ENCODE assay signal across 8 cellular contexts in genomic region chr17:29251969-29252866, GRCh38. TPM values are rescaled to one million over a fixed set of nuclear protein-coding genes. Genes with fewer than 3 reads are reported as not detected.
DNase-seq lines count a peak whose midpoint lies in the region; ATAC-seq, FAIRE-seq and TF ChIP-seq lines count a peak whose summit lies in the region.

No MANE protein-coding gene starts in this region.

- peak; percentile 19 to 47 (median 46); a peak in 4 of 6 replicates for TF ChIP-seq CTCF in GM12878 (IDR thresholded peaks at IDR 0.05 in 2 of 3, conservative IDR thresholded peaks at IDR 0.05 in 1 of 3; ENCODE audit: control insufficient read depth in 2 of 3, extremely low read depth in 1 of 3, insufficient read depth in 1 of 3, low read depth in 3 of 3, low read length in 3 of 3)

- intact Hi-C loops in GM12878 (cut with micrococcal nuclease; ENCODE audit: unreplicated experiment): no loop called here

- TF ChIP-seq EP300 in GM12878 (IDR thresholded peaks at IDR 0.05; ENCODE audit: borderline replicate concordance in 1 of 2, control insufficient read depth in 1 of 2, low read depth in 2 of 2, low read length in 2 of 2): no peak

- H3K9me3 ChIP-seq in GM12878 (replicated peaks; ENCODE audit: control insufficient read depth, insufficient read depth, low read length): no peaks in the 10 kb centered on the region

- no peaks in the 10 kb centered on the region for H4K20me1 ChIP-seq in GM12878 (ENCODE audit: control insufficient read depth, insufficient read depth)

- BruUV-seq in GM12878 (replicated peaks; lab: Mats Ljungman, UMichigan): no TSS peak

- in situ Hi-C loops in Caki2 (cut with HindIII; ENCODE audit: low pct_unique_long_range_greater_than_20kb, low sequenced_read_pairs): no loop called here
- in situ Hi-C loops in GM12878 (cut with MboI): no loop called here

- CTCF ChIA-PET in GM12878 (lab: Yijun Ruan, JAX): interaction anchor here (0.7 to 4.7 kb wide), 7 partner anchors 9 to 128 kb away, joined by 3 to 27 read pairs (median 4); no protein-coding TSS in a partner anchor

- FAIRE-seq in GM12878 (lab: Jason Lieb, UNC): no peak

- no peak overlapping the region for H3K27ac ChIP-seq in GM12878 (ENCODE audit: control insufficient read depth, insufficient read depth)

- peaks cover 0 to 5% of the 10 kb centered on the region in 2 experiments; a peak in 2 of 4 replicates for H3K36me3 ChIP-seq in GM12878 (ENCODE audit: control insufficient read depth in 2 of 2, insufficient read depth in 2 of 2, low read length in 1 of 2)

- no peaks in the 10 kb centered on the region for H3K27me3 ChIP-seq in GM12878 (replicated peaks in 1 of 2; ENCODE audit: control insufficient read depth in 2 of 2, insufficient read depth in 2 of 2, low read length in 1 of 2)

- TF ChIP-seq POLR2A in GM12878 (IDR thresholded peaks at IDR 0.05; ENCODE audit: low read depth, low read length): no peak

- H3K4me1 ChIP-seq in GM12878 (ENCODE audit: control insufficient read depth, insufficient read depth, low read length): no peaks in the 10 kb centered on the region

- ATAC-seq in GM12878 (peak; percentile 53), HG03039 (IDR thresholded peaks at IDR 0.05; ENCODE audit: unreplicated experiment) (no peak)

- peak; percentile 30; the same call in 1 of the 2 replicates for TF ChIP-seq RAD21 in GM12878 (IDR thresholded peaks at IDR 0.05; ENCODE audit: insufficient read depth, low read depth, low read length)

- no peak overlapping the region for H3K4me3 ChIP-seq in Jurkat, Clone E6-1 (ENCODE audit: low read length)
- H3K4me3 ChIP-seq in GM12878: no peak overlapping the region

- H2AFZ ChIP-seq in GM12878 (ENCODE audit: control insufficient read depth, low read depth, low read length): no peak overlapping the region

- SMC1A ChIA-PET in GM12878 (lab: Charles Lee; ENCODE audit: uncharacterized antibody, unreplicated experiment): interaction anchor here (1.1 to 2.7 kb wide), 3 partner anchors 10 to 39 kb away, joined by 3 to 12 read pairs (median 4); no protein-coding TSS in a partner anchor

- H3K79me2 ChIP-seq in GM12878 (ENCODE audit: control insufficient read depth, insufficient read depth, low read length): no peaks in the 10 kb centered on the region

- WGBS in GM12878 (ENCODE audit: insufficient coverage, insufficient replicate concordance, low lambda C conversion rate, missing lambda C conversion rate): 72% methylated on average over 9 of the region's 9 CpGs

- RAD21 ChIA-PET in GM12878 (lab: Charles Lee; ENCODE audit: unreplicated experiment): interaction anchor here (1.0 kb wide), 1 partner anchor 40 kb away, joined by 4 read pairs; no protein-coding TSS in a partner anchor

- no peak overlapping the region for H3K9ac ChIP-seq in GM12878 (ENCODE audit: control insufficient read depth, insufficient read depth, low read length)

- peak; percentile 29 for DNase-seq in Caki2 (ENCODE audit: low read depth)
- peak; percentile 35 for DNase-seq in Jurkat, Clone E6-1 (ENCODE audit: low read depth, low spot score)
- no peak for DNase-seq in GM12878 (ENCODE audit: low read depth, low spot score)
- DNase-seq in myocyte (ENCODE audit: low read depth): peak; percentile 54
- no peak for DNase-seq in activated CD4-positive, alpha-beta T cell treated with anti-CD3 and anti-CD28 coated beads, Interleukin-2, amount 50 U/mL, for 1 hour
- DNase-seq in superior temporal gyrus (ENCODE audit: extremely low spot score): no peak
- no peak for DNase-seq in ureter (ENCODE audit: low spot score)

- POLR2A ChIA-PET in GM12878 (lab: Charles Lee): no interaction called here

- H3K4me2 ChIP-seq in GM12878 (ENCODE audit: control insufficient read depth, insufficient read depth): no peak overlapping the region

TF ChIP-seq in GM12878, 131 proteins besides CTCF, POLR2A, EP300 and RAD21:
- TF ChIP-seq USF2 (IDR thresholded peaks at IDR 0.05; ENCODE audit: borderline replicate concordance, low read depth, low read length): no peak
- TF ChIP-seq SMC3 (IDR thresholded peaks at IDR 0.05; ENCODE audit: borderline replicate concordance, low read length): peak; percentile 29; the same call in 1 of the 2 replicates
- no peak for TF ChIP-seq KAT2A (conservative IDR thresholded peaks at IDR 0.05; ENCODE audit: control insufficient read depth, low read depth, low read length)
- no peak for TF ChIP-seq ATF2 (IDR thresholded peaks at IDR 0.05; ENCODE audit: low read length)

RNA-seq across cellular contexts. Expression of gene CRYBA1, which starts 5.6 kb away (rescaled TPM):
- total RNA-seq in Caki2 (2014; rRNA removed; shearing (Covaris generic); ENCODE audit: low replicate concordance): not detected in 2 replicates
- polyA plus RNA-seq in Jurkat, Clone E6-1 (2012; ENCODE audit: insufficient read depth, insufficient read length): not detected
- not detected in 2 replicates for total RNA-seq in GM12878 (2013; cell fraction: nucleolus; rRNA removed)
- not detected in 2 replicates for total RNA-seq in GM12878 (2014; rRNA removed)
- total RNA-seq in GM12878 (2014; rRNA removed; fragmentation: Illumina TruSeq; extraction: Trizol): not detected in 2 replicates
- total RNA-seq in GM12878 (2021): not detected in 2 replicates
- not detected for polyA plus RNA-seq in GM12878 (2011; ENCODE audit: low read depth)
- not detected in 2 replicates for polyA plus RNA-seq in GM12878 (2011; rRNA removed)
- not detected in 2 replicates for polyA plus RNA-seq in GM12878 (2011; cell fraction: cytosol; rRNA removed)
- not detected in 2 replicates for polyA plus RNA-seq in GM12878 (2011; cell fraction: nucleus; rRNA removed)
- not detected in 2 replicates for polyA plus RNA-seq in GM12878 (2012)
- not detected in 2 replicates for polyA plus RNA-seq in GM12878 (2014; fragmentation: Illumina TruSeq; extraction: Trizol)
- not detected for polyA plus RNA-seq in GM12878 (2014; fragmentation: Nextera tagmentation; extraction: Ambion mirVana)
- polyA plus RNA-seq in GM12878 (2014; rRNA removed): not detected in 2 replicates
- polyA plus RNA-seq in GM12878 (2016; fragmentation: Nextera tagmentation; extraction: Ambion mirVana): not detected
- not detected in 2 replicates for polyA minus RNA-seq in GM12878 (2011; rRNA and poly(A)+ RNA removed)
- not detected in 2 replicates for polyA minus RNA-seq in GM12878 (2011; cell fraction: cytosol; rRNA and poly(A)+ RNA removed)
- polyA minus RNA-seq in GM12878 (2011; cell fraction: nucleus; rRNA and poly(A)+ RNA removed): not detected in 2 replicates
- not detected in 2 replicates for total RNA-seq in myocyte
- not detected for polyA plus RNA-seq in myocyte (2012)
- not detected for total RNA-seq in ureter

RNA-seq across cellular contexts. Expression of gene NUFIP2, which starts 41.7 kb away (rescaled TPM):
- 14.5 and 15.1 TPM in 2 replicates for total RNA-seq in Caki2 (2014; rRNA removed; shearing (Covaris generic); ENCODE audit: low replicate concordance)
- polyA plus RNA-seq in Jurkat, Clone E6-1 (2012; ENCODE audit: insufficient read depth, insufficient read length): 37.0 TPM
- 111 and 118 TPM in 2 replicates for total RNA-seq in GM12878 (2013; cell fraction: nucleolus; rRNA removed)
- total RNA-seq in GM12878 (2014; rRNA removed): 26.2 and 30.8 TPM in 2 replicates
- 32.1 and 32.3 TPM in 2 replicates for total RNA-seq in GM12878 (2014; rRNA removed; fragmentation: Illumina TruSeq; extraction: Trizol)
- 31.1 and 32.7 TPM in 2 replicates for total RNA-seq in GM12878 (2021)
- polyA plus RNA-seq in GM12878 (2011; ENCODE audit: low read depth): 9.1 TPM
- 15.6 and 18.3 TPM in 2 replicates for polyA plus RNA-seq in GM12878 (2011; rRNA removed)
- 8.7 and 13.4 TPM in 2 replicates for polyA plus RNA-seq in GM12878 (2011; cell fraction: cytosol; rRNA removed)
- 27.5 and 46.1 TPM in 2 replicates for polyA plus RNA-seq in GM12878 (2011; cell fraction: nucleus; rRNA removed)
- polyA plus RNA-seq in GM12878 (2012): 14.4 and 15.8 TPM in 2 replicates
- 25.4 and 31.1 TPM in 2 replicates for polyA plus RNA-seq in GM12878 (2014; fragmentation: Illumina TruSeq; extraction: Trizol)
- 1 to 10 TPM; 4.3 to 5.2 TPM for polyA plus RNA-seq in GM12878 (2014; fragmentation: Nextera tagmentation; extraction: Ambion mirVana)
- polyA plus RNA-seq in GM12878 (2014; rRNA removed): 13.3 TPM in 2 replicates
- 1 to 10 TPM; 3.7 to 5.1 TPM for polyA plus RNA-seq in GM12878 (2016; fragmentation: Nextera tagmentation; extraction: Ambion mirVana)
- polyA minus RNA-seq in GM12878 (2011; rRNA and poly(A)+ RNA removed): 12.8 and 17.3 TPM in 2 replicates
- 13.4 and 22.1 TPM in 2 replicates for polyA minus RNA-seq in GM12878 (2011; cell fraction: cytosol; rRNA and poly(A)+ RNA removed)
- polyA minus RNA-seq in GM12878 (2011; cell fraction: nucleus; rRNA and poly(A)+ RNA removed): 29.7 and 51.9 TPM in 2 replicates
- total RNA-seq in myocyte: 69.0 and 75.1 TPM in 2 replicates
- polyA plus RNA-seq in myocyte (2012): 14.8 TPM
- 83.8 TPM for total RNA-seq in ureter

Comparison
In these comparisons a context has a peak if more than half of its experiments do, and no peak if none do; other contexts are left out.
1. DNase-seq: peak in Caki2 (single experiment), Jurkat, Clone E6-1 (single experiment) and myocyte (single experiment); none in GM12878 (single experiment), activated CD4-positive, alpha-beta T cell treated with anti-CD3 and anti-CD28 coated beads, Interleukin-2, amount 50 U/mL, for 1 hour (single experiment), superior temporal gyrus (single experiment) and ureter (single experiment).